20 cellular contexts compared by ENCODE assay signal in genomic region chr9:93225892-93226291, GRCh38. TPM values are rescaled to one million over a fixed set of nuclear protein-coding genes. Genes with fewer than 3 reads are reported as not detected.
DNase-seq lines count a peak whose midpoint lies in the region; ATAC-seq and TF ChIP-seq lines count a peak whose summit lies in the region.
"Had no signal": no experiment of that assay in that cellular context is flagged by ENCODE, and none has a peak within 500 bp of the region (broad histone marks: within the 10 kb centered on the region; RNA-seq: fewer than 3 reads in every experiment).

No MANE protein-coding gene starts in this region.

- DNase-seq in body of pancreas (no peak), progenitor cell of endocrine pancreas (ENCODE audit: low spot score, unreplicated experiment) (no peak), RPMI8226 (no peak), CD1c-positive myeloid dendritic cell (ENCODE audit: extremely low spot score) (no peak)
- DNase-seq in stimulated activated naive CD4-positive, alpha-beta T cell treated with Interleukin-2 at 50 U/mL for 16 hours (lab: John Stamatoyannopoulos, UW), result no peak
- DNase-seq: DMS153, EL, GM23248, HCEC 1CT, NCI-H1417 treated with DMSO at 0.1 percent for 48 hours, NCI-H187 treated with DMSO at 0.1 percent for 48 hours, NCI-H226, NCI-H524, Peyer's patch had no signal

- no peak overlapping the region for H3K4me3 Mint-ChIP-seq in progenitor cell of endocrine pancreas (ENCODE audit: low read depth)

- H3K27ac Mint-ChIP-seq in progenitor cell of endocrine pancreas, result peak overlapping the region; percentile 6
- H3K27ac Mint-ChIP-seq: IgD-negative memory B cell had no signal

- intact Hi-C loops in body of pancreas (cut with DNase I), result no loop called here

- peaks cover 81% of the 10 kb centered on the region for H3K4me1 ChIP-seq in BLaER1
- peaks cover 28% of the 10 kb centered on the region for H3K4me1 ChIP-seq in DOHH2 (ENCODE audit: control insufficient read depth, low read length)
- H3K4me1 ChIP-seq in body of pancreas, result peaks cover 82% of the 10 kb centered on the region

- H3K9me3 ChIP-seq in BLaER1 (no peaks in the 10 kb centered on the region), DOHH2 (ENCODE audit: control insufficient read depth, insufficient read depth, low read length) (no peaks in the 10 kb centered on the region), body of pancreas (no peaks in the 10 kb centered on the region)
- H3K9me3 ChIP-seq: Peyer's patch had no signal

- H4K20me1 ChIP-seq in BLaER1 (peaks cover 44% of the 10 kb centered on the region), DOHH2 (ENCODE audit: control insufficient read depth, insufficient read depth, low read depth, low read length) (no peaks in the 10 kb centered on the region)

- no peaks in the 10 kb centered on the region for H3K27me3 ChIP-seq in BLaER1
- H3K27me3 ChIP-seq in DOHH2 (ENCODE audit: control insufficient read depth, low read length), result no peaks in the 10 kb centered on the region
- no peaks in the 10 kb centered on the region for H3K27me3 ChIP-seq in body of pancreas
- H3K27me3 ChIP-seq: Peyer's patch had no signal

- H3K27ac ChIP-seq in BLaER1 (no peak overlapping the region), DOHH2 (ENCODE audit: low read depth, low read length) (no peak overlapping the region), body of pancreas (peak overlapping the region; percentile 22 to 87 (median 74))
- H3K27ac ChIP-seq: C4-2B, GM23248 had no signal

- H3K4me3 ChIP-seq in BLaER1, result no peak overlapping the region
- H3K4me3 ChIP-seq in DOHH2 (ENCODE audit: low read length), result peak overlapping the region; percentile 6; the same call in 1 of the 2 replicates
- no peak overlapping the region for H3K4me3 ChIP-seq in body of pancreas
- H3K4me3 ChIP-seq: GM12878, GM23248, Peyer's patch had no signal

- H3K4me2 ChIP-seq in BLaER1 (peak overlapping the region; percentile 97), DOHH2 (ENCODE audit: low read length) (peak overlapping the region; percentile 56)

- H3K9me2 ChIP-seq in DOHH2 (replicated peaks; ENCODE audit: control insufficient read depth, low read length), result no peaks in the 10 kb centered on the region

- no peaks in the 10 kb centered on the region for H3K27me3 Mint-ChIP-seq in progenitor cell of endocrine pancreas

- H3K79me2 ChIP-seq in DOHH2 (ENCODE audit: control insufficient read depth, low read length), result no peaks in the 10 kb centered on the region

- no peak overlapping the region for H3K9ac ChIP-seq in BLaER1
- H3K9ac ChIP-seq: GM23248 had no signal

- peaks cover 36% of the 10 kb centered on the region for H3K4me1 Mint-ChIP-seq in progenitor cell of endocrine pancreas (ENCODE audit: low read depth)

- H3F3A ChIP-seq in DOHH2 (ENCODE audit: control insufficient read depth, insufficient read depth), result no peaks in the 10 kb centered on the region

- no peaks in the 10 kb centered on the region for H3K9me3 Mint-ChIP-seq in progenitor cell of endocrine pancreas (ENCODE audit: low read depth)
- H3K9me3 Mint-ChIP-seq: IgD-negative memory B cell had no signal

- H3K36me3 ChIP-seq in BLaER1 (no peaks in the 10 kb centered on the region), DOHH2 (ENCODE audit: control insufficient read depth, low read length) (no peaks in the 10 kb centered on the region), body of pancreas (replicated peaks in 1 of 2; ENCODE audit: insufficient read depth in 1 of 2, low read depth in 2 of 2) (no peaks in the 10 kb centered on the region)
- H3K36me3 ChIP-seq: Peyer's patch had no signal

- TF ChIP-seq POLR2A in body of pancreas (IDR thresholded peaks at IDR 0.05), result no peak

- peaks cover 8% of the 10 kb centered on the region for H3K36me3 Mint-ChIP-seq in progenitor cell of endocrine pancreas (ENCODE audit: insufficient read depth)
- H3K36me3 Mint-ChIP-seq: IgD-negative memory B cell had no signal

- TF ChIP-seq CTCF in DOHH2 (IDR thresholded peaks at IDR 0.05; ENCODE audit: low read depth, low read length, poor library complexity, severe bottlenecking) (no peak), body of pancreas (IDR thresholded peaks at IDR 0.05) (no peak), progenitor cell of endocrine pancreas (IDR thresholded peaks at IDR 0.05; ENCODE audit: unreplicated experiment) (no peak)

- WGBS in body of pancreas, 2 donors, result 49 to 77% methylated on average over 9 of the region's 9 CpGs

- no peak for ATAC-seq in body of pancreas
- ATAC-seq: SK-N-SH treated with all-trans-retinoic acid at 6 μM for 48 hours had no signal

RNA-seq across cellular contexts. Expression of gene WNK2, which starts 42.0 kb away (rescaled TPM):
- total RNA-seq in body of pancreas (100 to 1,000 TPM in 1 of 2 donors, 10 to 100 TPM in 1; 85.4 to 173 TPM), progenitor cell of endocrine pancreas (302 and 345 TPM in 2 replicates)
- total RNA-seq: GM23248 had no signal

Comparison
In these comparisons a context has a peak if more than half of its experiments do, and no peak if none do; other contexts are left out.
1. H3K27ac ChIP-seq: peak in body of pancreas (4 of 4); none in BLaER1 (single experiment) and DOHH2 (single experiment).